ENCODE assay signal across 1 cellular context in genomic region chr4:112526061-112526460, GRCh38.
TF ChIP-seq lines count a peak whose summit lies in the region.

No MANE protein-coding gene starts in this region.

TF ChIP-seq in IMR-90, 13 proteins besides CTCF, POLR2A, EP300 and RAD21:
- TF ChIP-seq MAFK (IDR thresholded peaks at IDR 0.05; ENCODE audit: low read depth, low read length) (no peak), CHD1 (IDR thresholded peaks at IDR 0.05; ENCODE audit: low read depth, low read length) (no peak), RFX5 (IDR thresholded peaks at IDR 0.05; ENCODE audit: low read depth, low read length) (no peak), RCOR1 (IDR thresholded peaks at IDR 0.05; ENCODE audit: insufficient replicate concordance, low read length) (no peak), CEBPB (IDR thresholded peaks at IDR 0.05; ENCODE audit: low read depth, low read length) (no peak), MXI1 (IDR thresholded peaks at IDR 0.05; ENCODE audit: borderline replicate concordance, low read depth, low read length) (no peak), NFE2L2 (IDR thresholded peaks at IDR 0.05; ENCODE audit: low read depth, low read length) (no peak), MAZ (IDR thresholded peaks at IDR 0.05; ENCODE audit: borderline replicate concordance, low read depth, low read length) (no peak), BHLHE40 (IDR thresholded peaks at IDR 0.05; ENCODE audit: low read depth, low read length) (no peak), USF2 (IDR thresholded peaks at IDR 0.05; ENCODE audit: low read depth, low read length) (no peak), FOS (IDR thresholded peaks at IDR 0.05; ENCODE audit: low read depth, low read length) (no peak), ELK1 (IDR thresholded peaks at IDR 0.05; ENCODE audit: borderline replicate concordance, low read depth, low read length) (no peak), SMC3 (IDR thresholded peaks at IDR 0.05; ENCODE audit: low read depth, low read length) (no peak)
